10 cellular contexts compared by ENCODE assay signal in genomic region chr2:195613922-195614321, GRCh38. TPM values are rescaled to one million over a fixed set of nuclear protein-coding genes. Genes with fewer than 3 reads are reported as not detected.
A peak's percentile ranks its signal among the peaks of the same experiment; 100 is the strongest.
DNase-seq lines count a peak whose midpoint lies in the region; ATAC-seq and TF ChIP-seq lines count a peak whose summit lies in the region.
"Had no signal": no experiment of that assay in that cellular context is flagged by ENCODE, and none has a peak within 500 bp of the region (broad histone marks: within the 10 kb centered on the region; RNA-seq: fewer than 3 reads in every experiment).

No MANE protein-coding gene starts in this region.

- H3K27me3 ChIP-seq in brain microvascular endothelial cell (replicated peaks), result no peaks in the 10 kb centered on the region

- peak; percentile 68 for DNase-seq in AG20443 (ENCODE audit: low spot score)
- peak; percentile 83 for DNase-seq in HT1080 (ENCODE audit: low read depth)
- DNase-seq in brain microvascular endothelial cell, result peak; percentile 95
- DNase-seq in activated effector memory CD4-positive, alpha-beta T cell treated with anti-CD3 and anti-CD28 coated beads, Interleukin-2, amount 50 U/mL, for 16 hours, result no peak
- no peak for DNase-seq in HuH-7 (ENCODE audit: low spot score)
- no peak for DNase-seq in amygdala (lab: John Stamatoyannopoulos, UW)
- DNase-seq: NCI-H1092 treated with DMSO at 0.1 percent for 48 hours had no signal

- H3K36me3 ChIP-seq in brain microvascular endothelial cell (replicated peaks) (no peaks in the 10 kb centered on the region), mesodermal cell (ENCODE audit: control insufficient read depth, insufficient read depth, low read length) (no peaks in the 10 kb centered on the region)
- H3K36me3 ChIP-seq: HAP-1 had no signal

- peaks cover 15% of the 10 kb centered on the region for H3K4me1 ChIP-seq in mesodermal cell (ENCODE audit: control insufficient read depth, insufficient read depth, low read length, poor library complexity, severe bottlenecking)

- 29 to 64% methylated on average over 1 to 2 of the region's 2 CpGs for WGBS in mesodermal cell (ENCODE audit: insufficient coverage in 2 of 2), 2 experiments

- in situ Hi-C loops in brain microvascular endothelial cell (cut with HindIII; ENCODE audit: low pct_ligation_motif_present, low sequenced_read_pairs), result no loop called here

- no peaks in the 10 kb centered on the region for H3K9me3 ChIP-seq in mesodermal cell (ENCODE audit: control insufficient read depth, low read length)
- H3K9me3 ChIP-seq: HAP-1 had no signal

- H3K4me3 ChIP-seq in brain microvascular endothelial cell (ENCODE audit: low read depth, low read length) (no peak overlapping the region), mesodermal cell (ENCODE audit: extremely low read depth, insufficient read depth, low read length, poor library complexity, severe bottlenecking) (no peak overlapping the region)
- H3K4me3 ChIP-seq: HAP-1 had no signal

- H3K27ac ChIP-seq in brain microvascular endothelial cell (peak overlapping the region; percentile 94), mesodermal cell (ENCODE audit: low read depth, low read length, severe bottlenecking) (peak overlapping the region; percentile 92)

- no peak for TF ChIP-seq CTCF in brain microvascular endothelial cell (IDR thresholded peaks at IDR 0.05; ENCODE audit: low read depth, low read length, missing control alignments)

- ATAC-seq in GM18519 (IDR thresholded peaks at IDR 0.05; ENCODE audit: low FRiP score, unreplicated experiment), result no peak

RNA-seq across cellular contexts. Expression of gene SLC39A10, which starts 43.1 kb away (rescaled TPM):
- total RNA-seq in HT1080 (2014; rRNA removed; shearing (Covaris generic)), result 19.3 and 23.0 TPM in 2 replicates
- 20.4 and 24.9 TPM in 2 replicates for polyA plus RNA-seq in HT1080 (2015; cell fraction: cytosol; rRNA removed)
- polyA plus RNA-seq in HT1080 (2015; cell fraction: nucleus; rRNA removed), result 70.2 and 81.8 TPM in 2 replicates
- 53.7 TPM for polyA plus RNA-seq in mesodermal cell (2013, experiment 1 of 2)
- 54.0 TPM for polyA plus RNA-seq in mesodermal cell (2013, experiment 2 of 2)

Comparison
In these comparisons a context has a peak if more than half of its experiments do, and no peak if none do; other contexts are left out.
1. DNase-seq: peak in AG20443 (single experiment), HT1080 (single experiment) and brain microvascular endothelial cell (single experiment); none in activated effector memory CD4-positive, alpha-beta T cell treated with anti-CD3 and anti-CD28 coated beads, Interleukin-2, amount 50 U/mL, for 16 hours (single experiment), HuH-7 (single experiment) and amygdala (0 of 56).